In genomic region chr1:241778117-241778516, GRCh38 we compare ENCODE assay signal across 7 cellular contexts.
"Had no signal": no experiment of that assay in that cellular context is flagged by ENCODE, and none has a peak within 500 bp of the region (broad histone marks: within the 10 kb centered on the region; RNA-seq: fewer than 3 reads in every experiment).

No MANE protein-coding gene starts in this region.

- ATAC-seq: GM12878 had no signal

- FAIRE-seq: GM12878, GM12891, GM12892, GM18507, GM19239 had no signal

- H3K4me3 ChIP-seq: GM12878 had no signal

- DNase-seq: GDM1, GF-D8 had no signal
